Comparison of ENCODE assay signal across 12 cellular contexts in genomic region chr2:182867411-182868048, GRCh38. TPM values are rescaled to one million over a fixed set of nuclear protein-coding genes. Genes with fewer than 3 reads are reported as not detected.
DNase-seq lines count a peak whose midpoint lies in the region; ATAC-seq, FAIRE-seq and TF ChIP-seq lines count a peak whose summit lies in the region.
"Had no signal": no experiment of that assay in that cellular context is flagged by ENCODE, and none has a peak within 500 bp of the region (broad histone marks: within the 10 kb centered on the region; RNA-seq: fewer than 3 reads in every experiment).

No MANE protein-coding gene starts in this region.

- TF ChIP-seq POLR2A in K562 (conservative IDR thresholded peaks at IDR 0.05) (no peak), testis (IDR thresholded peaks at IDR 0.05) (no peak)

- DNase-seq in SK-N-SH (peak; percentile 49), K562 (ENCODE audit: extremely low read depth in 1 of 4, low spot score in 3 of 4) (no peak), left lung (no peak), testis (no peak), GDM1 (lab: John Stamatoyannopoulos, UW) (no peak), head of caudate nucleus (no peak)
- DNase-seq: NCI-H2029 treated with DMSO at 0.1 percent for 48 hours had no signal

- TF ChIP-seq RAD21 in SK-N-SH (IDR thresholded peaks at IDR 0.05; ENCODE audit: low read length) (no peak), K562 (CRISPR knock-in tag; conservative IDR thresholded peaks at IDR 0.05 in 1 of 2, IDR thresholded peaks at IDR 0.05 in 1 of 2) (no peak)

- H3K9me2 ChIP-seq in SK-N-SH: no peaks in the 10 kb centered on the region

- peak overlapping the region; percentile 45; the same call in 1 of the 2 replicates for H3K9ac ChIP-seq in SK-N-SH
- no peak overlapping the region for H3K9ac ChIP-seq in K562 (ENCODE audit: insufficient read depth in 1 of 2, low read depth in 2 of 2, low read length in 2 of 2)

- WGBS in SK-N-SH (ENCODE audit: low lambda C conversion rate): 53% methylated on average over 12 of the region's 12 CpGs
- 4% methylated on average over 11 of the region's 12 CpGs for WGBS in K562 (ENCODE audit: insufficient coverage, low coverage, missing lambda C conversion rate)
- 22 to 41% methylated on average over 10 to 12 of the region's 12 CpGs for WGBS in testis, 2 donors

- H2AFZ ChIP-seq in SK-N-SH (ENCODE audit: low read depth) (peak overlapping the region; percentile 88), K562 (ENCODE audit: low read depth, low read length) (no peak overlapping the region)

- no peaks in the 10 kb centered on the region for H3F3A ChIP-seq in SK-N-SH (replicated peaks; ENCODE audit: insufficient read depth)

- POLR2A ChIA-PET in SK-N-SH (lab: Yijun Ruan, JAX): interaction anchor here (0.7 to 1.8 kb wide), 5 partner anchors 33 to 112 kb away, joined by 3 to 4 read pairs (median 3); no protein-coding TSS in a partner anchor
- POLR2A ChIA-PET in K562 (lab: Yijun Ruan, JAX): interaction anchor here (0.6 to 1.8 kb wide), 5 partner anchors 10 to 1627 kb away, joined by 3 to 7 read pairs (median 3); no protein-coding TSS in a partner anchor

- no peaks in the 10 kb centered on the region for H3K9me1 ChIP-seq in K562 (ENCODE audit: control insufficient read depth, insufficient read depth, low read length)

- no peaks in the 10 kb centered on the region for H3K27me3 ChIP-seq in SK-N-SH (ENCODE audit: insufficient read depth)
- peaks cover 40 to 41% of the 10 kb centered on the region in 2 experiments for H3K27me3 ChIP-seq in K562 (ENCODE audit: control insufficient read depth in 2 of 2, insufficient read depth in 2 of 2, low read length in 2 of 2)
- H3K27me3 ChIP-seq in left lung: peaks cover 6 to 46% of the 10 kb centered on the region in 2 donors
- no peaks in the 10 kb centered on the region for H3K27me3 ChIP-seq in testis

- CTCF ChIA-PET in SK-N-SH (lab: Yijun Ruan, JAX): interaction anchor here (0.6 to 5.2 kb wide), 7 partner anchors 24 to 113 kb away, joined by 3 to 29 read pairs (median 5); no protein-coding TSS in a partner anchor
- CTCF ChIA-PET in K562 (lab: Yijun Ruan, JAX; ENCODE audit: low intra/inter-chr PET ratio): no interaction called here

- H3K4me2 ChIP-seq in SK-N-SH (peak overlapping the region; percentile 76), K562 (ENCODE audit: insufficient read depth, low read length) (no peak overlapping the region)

- no peak for TF ChIP-seq CTCF in SK-N-SH (IDR thresholded peaks at IDR 0.05)
- TF ChIP-seq CTCF in K562 (IDR thresholded peaks at IDR 0.05 in 2 of 3, conservative IDR thresholded peaks at IDR 0.05 in 1 of 3; ENCODE audit: insufficient read depth in 2 of 3, low read depth in 1 of 3, low read length in 3 of 3): no peak
- TF ChIP-seq CTCF in left lung (IDR thresholded peaks at IDR 0.05): no peak
- no peak for TF ChIP-seq CTCF in testis (IDR thresholded peaks at IDR 0.05)

- TF ChIP-seq EP300 in SK-N-SH (IDR thresholded peaks at IDR 0.05; ENCODE audit: borderline replicate concordance in 1 of 2, low read depth in 1 of 2, low read length in 1 of 2) (no peak), K562 (IDR thresholded peaks at IDR 0.05; ENCODE audit: low read length) (no peak)

- H3K36me3 ChIP-seq in SK-N-SH (replicated peaks in 1 of 2; ENCODE audit: control insufficient read depth in 1 of 2, insufficient read depth in 2 of 2, low read length in 1 of 2): no peaks in the 10 kb centered on the region
- H3K36me3 ChIP-seq in K562 (ENCODE audit: control insufficient read depth, insufficient read depth, low read length): no peaks in the 10 kb centered on the region
- no peaks in the 10 kb centered on the region for H3K36me3 ChIP-seq in left lung
- H3K36me3 ChIP-seq in testis (ENCODE audit: low read depth, missing control alignments): no peaks in the 10 kb centered on the region

- intact Hi-C loops in K562 (cut with micrococcal nuclease) (loop anchor here (5.0 to 10.0 kb wide), 4 partner anchors 85 to 683 kb away; no protein-coding TSS in a partner anchor), left lung (cut with DNase I) (no loop called here), testis (cut with DNase I; ENCODE audit: low total_unique reads) (no loop called here), head of caudate nucleus (cut with DNase I) (no loop called here)

- in situ Hi-C loops in K562 (cut with MboI): no loop called here

- ATAC-seq in SK-N-SH treated with all-trans-retinoic acid at 6 μM for 48 hours (no peak), K562 (no peak), left lung (no peak), GM18520 (IDR thresholded peaks at IDR 0.05; ENCODE audit: unreplicated experiment) (no peak)

- H3K4me3 ChIP-seq in SK-N-SH (ENCODE audit: low read depth in 2 of 2, low read length in 1 of 2): peak overlapping the region; percentile 45 to 61
- no peak overlapping the region for H3K4me3 ChIP-seq in K562
- H3K4me3 ChIP-seq in left lung: peak overlapping the region; percentile 13 to 15
- peak overlapping the region; percentile 19 to 59 for H3K4me3 ChIP-seq in testis

- no peak for FAIRE-seq in K562 (lab: Jason Lieb, UNC)
- FAIRE-seq: colon had no signal

- H3K79me2 ChIP-seq in SK-N-SH (ENCODE audit: insufficient read depth) (no peaks in the 10 kb centered on the region), K562 (ENCODE audit: control insufficient read depth, insufficient read depth, low read length) (no peaks in the 10 kb centered on the region)

- peaks cover 0 to 35% of the 10 kb centered on the region in 2 experiments; a peak in 3 of 4 replicates for H3K4me1 ChIP-seq in SK-N-SH (ENCODE audit: control insufficient read depth in 1 of 2, insufficient read depth in 2 of 2, low read depth in 1 of 2, low read length in 1 of 2)
- peaks cover 0 to 15% of the 10 kb centered on the region in 2 experiments; a peak in 1 of 5 replicates for H3K4me1 ChIP-seq in K562 (replicated peaks in 1 of 2; ENCODE audit: control insufficient read depth in 2 of 2, insufficient read depth in 2 of 2, low read length in 2 of 2)
- H3K4me1 ChIP-seq in left lung: peaks cover 3 to 14% of the 10 kb centered on the region in 2 donors
- peaks cover 16% of the 10 kb centered on the region for H3K4me1 ChIP-seq in testis

- peak overlapping the region in 1 of 2 experiments; percentile 77; a peak in 2 of 4 replicates for H3K27ac ChIP-seq in SK-N-SH (ENCODE audit: low read depth in 2 of 2, low read length in 1 of 2)
- H3K27ac ChIP-seq in K562 (ENCODE audit: extremely low read depth, low read depth, low read length): no peak overlapping the region
- no peak overlapping the region for H3K27ac ChIP-seq in left lung
- peak overlapping the region; percentile 63 to 65 for H3K27ac ChIP-seq in testis
- H3K27ac ChIP-seq: C4-2B, VCaP had no signal

- BruUV-seq in K562 (replicated peaks; lab: Mats Ljungman, UMichigan): no TSS peak

- no peaks in the 10 kb centered on the region for H4K20me1 ChIP-seq in SK-N-SH (ENCODE audit: insufficient read depth)
- H4K20me1 ChIP-seq in K562 (replicated peaks; ENCODE audit: control insufficient read depth, insufficient read depth, low read length): no peaks in the 10 kb centered on the region; the same call in 1 of the 2 replicates

- H3K9me3 ChIP-seq in SK-N-SH: no peaks in the 10 kb centered on the region
- H3K9me3 ChIP-seq in K562 (replicated peaks; ENCODE audit: control insufficient read depth, insufficient read depth, low read depth, low read length): no peaks in the 10 kb centered on the region; the same call in 1 of the 2 replicates
- H3K9me3 ChIP-seq in left lung: no peaks in the 10 kb centered on the region
- H3K9me3 ChIP-seq in testis: no peaks in the 10 kb centered on the region

TF ChIP-seq in SK-N-SH, 30 proteins besides CTCF, POLR2A, EP300 and RAD21:
- TF ChIP-seq NRF1 (IDR thresholded peaks at IDR 0.05; ENCODE audit: low read depth, low read length) (no peak), SMC3 (IDR thresholded peaks at IDR 0.05; ENCODE audit: low read depth, low read length) (no peak), YY1 (IDR thresholded peaks at IDR 0.05; ENCODE audit: low read depth) (no peak)

TF ChIP-seq in SK-N-SH treated with all-trans-retinoic acid at 6 μM for 48 hours, 23 proteins besides CTCF, POLR2A, EP300 and RAD21 (continues in another document):
- TF ChIP-seq TOX (CRISPR knock-in tag; IDR thresholded peaks at IDR 0.05; ENCODE audit: borderline replicate concordance): no peak

TF ChIP-seq in K562, 482 proteins besides CTCF, POLR2A, EP300 and RAD21:
- TF ChIP-seq EGR1 (conservative IDR thresholded peaks at IDR 0.05) (0 out of 2 replicates have a peak, but pooled peaks have one; percentile 27), RNF2 (IDR thresholded peaks at IDR 0.05) (0 out of 2 replicates have a peak, but pooled peaks have one; percentile 10), ZNF224 (CRISPR knock-in tag; IDR thresholded peaks at IDR 0.05) (no peak)

RNA-seq across cellular contexts. Expression of gene FRZB, which starts 1.1 kb away (rescaled TPM):
- polyA plus RNA-seq in SK-N-SH (2012; rRNA removed): 2.8 and 3.5 TPM in 2 replicates
- 3.2 and 3.4 TPM in 2 replicates for polyA plus RNA-seq in SK-N-SH (2012; cell fraction: cytosol; rRNA removed)
- 1.2 and 1.4 TPM in 2 replicates for polyA plus RNA-seq in SK-N-SH (2012; cell fraction: nucleus; rRNA removed)
- total RNA-seq in K562 (2011; cell fraction: chromatin; rRNA removed; ENCODE audit: low replicate concordance): 0.12 and 0.44 TPM in 2 replicates
- 0.17 and 0.26 TPM in 2 replicates for total RNA-seq in K562 (2011; cell fraction: nucleolus; rRNA removed)
- total RNA-seq in K562 (2011; cell fraction: nucleoplasm; rRNA removed): 0.15 and 0.38 TPM in 2 replicates
- not detected in 2 replicates for total RNA-seq in K562 (2014; rRNA removed)
- 0.06 TPM in 1 of 2 replicates, not detected in the other for total RNA-seq in K562 (2014; rRNA removed; fragmentation: Illumina TruSeq; extraction: Trizol)
- not detected in 2 replicates for total RNA-seq in K562 (2015; rRNA removed; fragmentation: Illumina TruSeq; extraction: Trizol)
- not detected in 2 replicates for total RNA-seq in K562 (2021)
- 0.01 and 0.11 TPM in 2 replicates for polyA plus RNA-seq in K562 (2011; rRNA removed)
- 0.01 TPM in 1 of 2 replicates, not detected in the other for polyA plus RNA-seq in K562 (2011; cell fraction: cytosol; rRNA removed)
- 0.21 and 0.34 TPM in 2 replicates for polyA plus RNA-seq in K562 (2011; cell fraction: nucleus; rRNA removed)
- polyA plus RNA-seq in K562 (2012): 0.03 and 0.11 TPM in 2 replicates
- polyA plus RNA-seq in K562 (2014; fragmentation: Illumina TruSeq; extraction: Trizol): 0.03 and 0.08 TPM in 2 replicates
- polyA plus RNA-seq in K562 (2014; fragmentation: Nextera tagmentation; extraction: Ambion mirVana): not detected
- polyA plus RNA-seq in K562 (2014; rRNA removed): 0.03 and 0.05 TPM in 2 replicates
- polyA minus RNA-seq in K562 (2011; rRNA and poly(A)+ RNA removed): 0.06 TPM in 1 of 2 replicates, not detected in the other
- not detected in 2 replicates for polyA minus RNA-seq in K562 (2011; cell fraction: cytosol; rRNA and poly(A)+ RNA removed)
- 0.13 and 0.22 TPM in 2 replicates for polyA minus RNA-seq in K562 (2011; cell fraction: nucleus; rRNA and poly(A)+ RNA removed)
- total RNA-seq in left lung: 1 to 10 TPM in 1 of 2 donors, under 1 TPM in 1; 0.76 to 2.8 TPM
- 10 to 100 TPM in 1 of 2 donors, 1 to 10 TPM in 1; 8.4 to 25.9 TPM for total RNA-seq in testis
- 21.3 TPM for polyA plus RNA-seq in testis (ENCODE audit: insufficient read depth, low read depth, low replicate concordance)

Comparison
In these comparisons a context has a peak if more than half of its experiments do, and no peak if none do; other contexts are left out.
1. H3K27ac ChIP-seq: peak in testis (2 of 2); none in K562 (single experiment) and left lung (0 of 2).